In genomic region chr3:108833616-108834015, GRCh38 we compare ENCODE assay signal across 35 cellular contexts. TPM values are rescaled to one million over a fixed set of nuclear protein-coding genes. Genes with fewer than 3 reads are reported as not detected.
DNase-seq lines count a peak whose midpoint lies in the region; ATAC-seq and TF ChIP-seq lines count a peak whose summit lies in the region.
"Had no signal": no experiment of that assay in that cellular context is flagged by ENCODE, and none has a peak within 500 bp of the region (broad histone marks: within the 10 kb centered on the region; RNA-seq: fewer than 3 reads in every experiment).

No MANE protein-coding gene starts in this region.

- H3K36me3 Mint-ChIP-seq in activated naive CD4-positive, alpha-beta T cell treated with anti-CD3 and anti-CD28 coated beads for 36 hours (ENCODE audit: low read depth), result peaks cover 13% of the 10 kb centered on the region
- peaks cover 53% of the 10 kb centered on the region for H3K36me3 Mint-ChIP-seq in activated T-helper 1 cell treated with anti-CD3 and anti-CD28 coated beads, Interleukin-12 subunit alpha, Interleukin-12 subunit beta, Interleukin-2, Interleukin-4 antibody, amounts not matched to agents 30 ng/mL and 10 ng/mL and 1 ng/mL, durations not matched to agents 14 hours and 24 hours and 36 hours (ENCODE audit: low read depth)
- H3K36me3 Mint-ChIP-seq in naive thymus-derived CD8-positive, alpha-beta T cell, result peaks cover 5 to 24% (median 20%) of the 10 kb centered on the region in 3 donors

- H2AFZ ChIP-seq in osteoblast (ENCODE audit: low read length), result no peak overlapping the region

- H3K4me3 Mint-ChIP-seq in activated naive CD4-positive, alpha-beta T cell treated with anti-CD3 and anti-CD28 coated beads for 36 hours, result peak overlapping the region; percentile 81
- peak overlapping the region; percentile 86 for H3K4me3 Mint-ChIP-seq in activated T-helper 1 cell treated with anti-CD3 and anti-CD28 coated beads, Interleukin-12 subunit alpha, Interleukin-12 subunit beta, Interleukin-2, Interleukin-4 antibody, amounts not matched to agents 30 ng/mL and 10 ng/mL and 1 ng/mL, durations not matched to agents 14 hours and 24 hours and 36 hours
- peak overlapping the region in 9 of 10 donors; percentile 31 to 90 (median 80) for H3K4me3 Mint-ChIP-seq in naive thymus-derived CD8-positive, alpha-beta T cell
- H3K4me3 Mint-ChIP-seq: activated B cell treated with CpG ODN at 0.5 μM for 24 hours had no signal

- H3K4me3 ChIP-seq in osteoblast (ENCODE audit: insufficient read depth, low read length), result no peak overlapping the region
- H3K4me3 ChIP-seq: colonic mucosa, HAP-1, skin epidermis, upper lobe of right lung had no signal

- ATAC-seq in GM18868 (IDR thresholded peaks at IDR 0.05; ENCODE audit: unreplicated experiment) (peak; percentile 27), GM21526 (IDR thresholded peaks at IDR 0.05; ENCODE audit: low FRiP score, unreplicated experiment) (no peak), HG03354 (IDR thresholded peaks at IDR 0.05; ENCODE audit: poor library complexity, severe bottlenecking, unreplicated experiment) (no peak)
- no peak for ATAC-seq in naive thymus-derived CD8-positive, alpha-beta T cell
- ATAC-seq: left ventricle myocardium superior, PC-3, Right ventricle myocardium inferior, SK-N-SH treated with all-trans-retinoic acid at 6 μM for 48 hours, upper lobe of right lung had no signal

- CTCF ChIA-PET in activated naive CD4-positive, alpha-beta T cell treated with anti-CD3 and anti-CD28 coated beads for 36 hours (lab: Charles Lee), result interaction anchor here (0.7 to 7.5 kb wide), 6 partner anchors 8 to 82 kb away, joined by 3 to 52 read pairs (median 6); no protein-coding TSS in a partner anchor

- H3K36me3 ChIP-seq in osteoblast (ENCODE audit: insufficient read depth, low read length), result no peaks in the 10 kb centered on the region
- H3K36me3 ChIP-seq: BE2C, colonic mucosa, HAP-1, upper lobe of right lung had no signal

- TF ChIP-seq CTCF in osteoblast (IDR thresholded peaks at IDR 0.05; ENCODE audit: extremely low read depth, low read depth, low read length), result no peak

- H3K27ac ChIP-seq in osteoblast (ENCODE audit: low read depth, low read length), result no peak overlapping the region
- H3K27ac ChIP-seq: colonic mucosa, upper lobe of right lung had no signal

- H3K4me1 Mint-ChIP-seq in activated naive CD4-positive, alpha-beta T cell treated with anti-CD3 and anti-CD28 coated beads for 36 hours (ENCODE audit: low read depth), result peaks cover 81% of the 10 kb centered on the region
- H3K4me1 Mint-ChIP-seq in activated T-helper 1 cell treated with anti-CD3 and anti-CD28 coated beads, Interleukin-12 subunit alpha, Interleukin-12 subunit beta, Interleukin-2, Interleukin-4 antibody, amounts not matched to agents 30 ng/mL and 10 ng/mL and 1 ng/mL, durations not matched to agents 14 hours and 24 hours and 36 hours (ENCODE audit: low read depth), result peaks cover 94% of the 10 kb centered on the region
- peaks cover 25 to 88% (median 69%) of the 10 kb centered on the region in 4 donors for H3K4me1 Mint-ChIP-seq in naive thymus-derived CD8-positive, alpha-beta T cell
- H3K4me1 Mint-ChIP-seq: activated B cell treated with CpG ODN at 0.5 μM for 24 hours had no signal

- POLR2A ChIA-PET in naive thymus-derived CD8-positive, alpha-beta T cell (lab: Charles Lee), result interaction anchor here (1.2 to 1.4 kb wide), 2 partner anchors 9 to 244 kb away, joined by 5 to 6 read pairs; partner anchors contain the start of genes CIP2A and DZIP3

- H3K79me2 ChIP-seq in osteoblast (ENCODE audit: insufficient read depth, low read length), result no peaks in the 10 kb centered on the region

- intact Hi-C loops in activated naive CD4-positive, alpha-beta T cell treated with anti-CD3 and anti-CD28 coated beads for 36 hours (cut with micrococcal nuclease), result loop anchor here (2.0 to 10.0 kb wide), 5 partner anchors 13 to 1399 kb away; no protein-coding TSS in a partner anchor
- intact Hi-C loops in activated T-helper 1 cell treated with anti-CD3 and anti-CD28 coated beads, Interleukin-12 subunit alpha, Interleukin-12 subunit beta, Interleukin-2, Interleukin-4 antibody, amounts not matched to agents 30 ng/mL and 10 ng/mL and 1 ng/mL, durations not matched to agents 14 hours and 24 hours and 36 hours (cut with micrococcal nuclease), result loop anchor here (2.0 to 10.0 kb wide), 5 partner anchors 245 to 1311 kb away; partner anchors contain the start of genes BBX, CIP2A and DZIP3

- H3K27me3 ChIP-seq in osteoblast (ENCODE audit: insufficient read depth, low read length), result no peaks in the 10 kb centered on the region
- H3K27me3 ChIP-seq: colonic mucosa, upper lobe of right lung had no signal

- no peaks in the 10 kb centered on the region for H3K9me3 Mint-ChIP-seq in activated naive CD4-positive, alpha-beta T cell treated with anti-CD3 and anti-CD28 coated beads for 36 hours
- peaks cover 2% of the 10 kb centered on the region for H3K9me3 Mint-ChIP-seq in activated T-helper 1 cell treated with anti-CD3 and anti-CD28 coated beads, Interleukin-12 subunit alpha, Interleukin-12 subunit beta, Interleukin-2, Interleukin-4 antibody, amounts not matched to agents 30 ng/mL and 10 ng/mL and 1 ng/mL, durations not matched to agents 14 hours and 24 hours and 36 hours
- H3K9me3 Mint-ChIP-seq in naive thymus-derived CD8-positive, alpha-beta T cell, result peaks cover 0 to 3% (median 0%) of the 10 kb centered on the region in 9 donors
- H3K9me3 Mint-ChIP-seq: activated B cell treated with CpG ODN at 0.5 μM for 24 hours had no signal

- no peak overlapping the region for H3K4me2 ChIP-seq in osteoblast (ENCODE audit: insufficient read depth, low read length)

- no peaks in the 10 kb centered on the region for H3K4me1 ChIP-seq in osteoblast (ENCODE audit: insufficient read depth, low read length)
- H3K4me1 ChIP-seq: BE2C, Caco-2, colonic mucosa, upper lobe of right lung had no signal

- DNase-seq in activated naive CD4-positive, alpha-beta T cell treated with anti-CD3 and anti-CD28 coated beads for 36 hours, result peak; percentile 57
- DNase-seq in activated naive CD4-positive, alpha-beta T cell treated with Interleukin-2 at 50 U/mL for 16 hours, result no peak
- no peak for DNase-seq in activated T-helper 1 cell treated with anti-CD3 and anti-CD28 coated beads, Interleukin-12 subunit alpha, Interleukin-12 subunit beta, Interleukin-2, Interleukin-4 antibody, amounts not matched to agents 30 ng/mL and 10 ng/mL and 1 ng/mL, durations not matched to agents 14 hours and 24 hours and 36 hours (ENCODE audit: low spot score)
- no peak for DNase-seq in naive thymus-derived CD8-positive, alpha-beta T cell
- DNase-seq in osteoblast (ENCODE audit: insufficient read length, low spot score, missing footprints), result no peak
- DNase-seq: ACHN; activated B cell treated with CpG ODN at 0.5 μM for 24 hours; activated effector memory CD4-positive, alpha-beta T cell treated with anti-CD3 and anti-CD28 coated beads, Interleukin-2, amount 50 U/mL, for 16 hours; aorta; BE2C; Caco-2; colonic mucosa; effector CD8-positive, alpha-beta T cell; erythroblast; GF-D8; islet precursor cell; left ventricle myocardium superior; NCI-H1105; NCI-H1930; NCI-H524; NK-92 treated with Interleukin-12 subunit alpha and Interleukin-12 subunit beta, amount 100 ng/mL, for 24 hours; occipital lobe; PC-3; stimulated activated CD4-positive, alpha-beta T cell treated with anti-CD3 and anti-CD28 coated beads, Interleukin-1b, Interleukin-23, amount 100 ng/mL, for 48 hours; T-helper 9 cell; upper lobe of right lung had no signal

- H3K27ac Mint-ChIP-seq in activated naive CD4-positive, alpha-beta T cell treated with anti-CD3 and anti-CD28 coated beads for 36 hours, result peak overlapping the region; percentile 93
- peak overlapping the region; percentile 99 for H3K27ac Mint-ChIP-seq in activated T-helper 1 cell treated with anti-CD3 and anti-CD28 coated beads, Interleukin-12 subunit alpha, Interleukin-12 subunit beta, Interleukin-2, Interleukin-4 antibody, amounts not matched to agents 30 ng/mL and 10 ng/mL and 1 ng/mL, durations not matched to agents 14 hours and 24 hours and 36 hours
- peak overlapping the region in 9 of 10 donors; percentile 82 to 98 (median 93) for H3K27ac Mint-ChIP-seq in naive thymus-derived CD8-positive, alpha-beta T cell
- H3K27ac Mint-ChIP-seq: activated B cell treated with CpG ODN at 0.5 μM for 24 hours had no signal

- no peaks in the 10 kb centered on the region for H4K20me1 ChIP-seq in osteoblast (ENCODE audit: insufficient read depth, low read length)

- H3K27me3 Mint-ChIP-seq in activated naive CD4-positive, alpha-beta T cell treated with anti-CD3 and anti-CD28 coated beads for 36 hours (ENCODE audit: low read depth), result no peaks in the 10 kb centered on the region
- H3K27me3 Mint-ChIP-seq in activated T-helper 1 cell treated with anti-CD3 and anti-CD28 coated beads, Interleukin-12 subunit alpha, Interleukin-12 subunit beta, Interleukin-2, Interleukin-4 antibody, amounts not matched to agents 30 ng/mL and 10 ng/mL and 1 ng/mL, durations not matched to agents 14 hours and 24 hours and 36 hours (ENCODE audit: insufficient read depth), result no peaks in the 10 kb centered on the region
- H3K27me3 Mint-ChIP-seq in naive thymus-derived CD8-positive, alpha-beta T cell, result no peaks in the 10 kb centered on the region

- no peaks in the 10 kb centered on the region for H3K9me3 ChIP-seq in osteoblast (ENCODE audit: low read depth, low read length)
- H3K9me3 ChIP-seq: BE2C, Caco-2, colonic mucosa, HAP-1, upper lobe of right lung had no signal

RNA-seq across cellular contexts. Expression of gene TRAT1, which starts 11.0 kb away (rescaled TPM):
- 10 to 100 TPM; 17.7 to 19.8 TPM for total RNA-seq in activated naive CD4-positive, alpha-beta T cell treated with anti-CD3 and anti-CD28 coated beads for 36 hours
- total RNA-seq in activated T-helper 1 cell treated with anti-CD3 and anti-CD28 coated beads, Interleukin-12 subunit alpha, Interleukin-12 subunit beta, Interleukin-2, Interleukin-4 antibody, amounts not matched to agents 30 ng/mL and 10 ng/mL and 1 ng/mL, durations not matched to agents 14 hours and 24 hours and 36 hours, result 94.6 and 99.4 TPM in 2 replicates
- total RNA-seq in naive thymus-derived CD8-positive, alpha-beta T cell, result 10 to 100 TPM; 35.5 to 39.8 TPM
- polyA plus RNA-seq in naive thymus-derived CD8-positive, alpha-beta T cell, result 10 to 100 TPM; 55.3 to 81.7 (median 56.8) TPM
- total RNA-seq in osteoblast, result not detected in 2 replicates
- total RNA-seq: activated B cell treated with CpG ODN at 0.5 μM for 24 hours, Caco-2, left ventricle myocardium superior, MCF 10A, occipital lobe, PC-3, renal cortical epithelial cell, Right ventricle myocardium inferior had no signal

Comparison
In these comparisons a context has a peak if more than half of its experiments do, and no peak if none do; other contexts are left out.
1. RNA of gene TRAT1, which starts 11.0 kb away (total RNA-seq): 94.6 to 99.4 TPM in activated T-helper 1 cell treated with anti-CD3 and anti-CD28 coated beads, Interleukin-12 subunit alpha, Interleukin-12 subunit beta, Interleukin-2, Interleukin-4 antibody, amounts not matched to agents 30 ng/mL and 10 ng/mL and 1 ng/mL, durations not matched to agents 14 hours and 24 hours and 36 hours, 35.5 to 39.8 TPM in naive thymus-derived CD8-positive, alpha-beta T cell and 17.7 to 19.8 TPM in activated naive CD4-positive, alpha-beta T cell treated with anti-CD3 and anti-CD28 coated beads for 36 hours; not detected in osteoblast; every median in the first group is over 10 times any median in the second.
2. Peak in every context shown above with its lines, with median percentiles within 50 percentile points of each other: H3K27ac Mint-ChIP-seq and H3K4me3 Mint-ChIP-seq.